35 cellular contexts compared by ENCODE assay signal in the genomic region with DNA sequence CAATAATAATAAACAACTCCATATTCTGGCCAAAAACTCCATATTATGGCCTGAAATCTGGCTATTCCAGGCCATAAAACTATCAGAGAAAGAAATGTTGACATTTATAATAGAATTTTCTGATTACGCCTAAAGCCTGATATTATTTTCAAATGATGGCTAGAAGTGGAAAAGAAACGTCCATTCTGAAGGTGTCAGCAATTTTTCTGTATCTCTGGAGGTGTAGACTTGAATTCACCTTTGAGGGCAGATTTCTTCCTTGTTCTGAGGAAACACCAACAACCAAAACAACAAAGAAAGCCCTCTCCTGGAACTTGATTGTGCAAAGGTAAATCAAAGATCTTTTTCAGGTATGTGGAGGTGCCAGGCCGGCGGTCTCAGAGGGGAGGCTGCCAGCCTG.
"Had no signal": no experiment of that assay in that cellular context is flagged by ENCODE, and none has a peak within 500 bp of the region (broad histone marks: within the 10 kb centered on the region; RNA-seq: fewer than 3 reads in every experiment).

No MANE protein-coding gene starts in this region.

- H3K4me3 ChIP-seq: MG63 had no signal

- H3K36me3 ChIP-seq: MG63 had no signal

- H3K9me3 ChIP-seq: MG63 had no signal

- DNase-seq: Karpas-422, Kasumi-1, MG63, MM.1S, MV-4-11, NCI-H1048, NCI-H1092, NCI-H1092 treated with DMSO at 0.1 percent for 48 hours, NCI-H1105, NCI-H1105 treated with DMSO at 0.1 percent for 48 hours, NCI-H1417, NCI-H1417 treated with DMSO at 0.1 percent for 48 hours, NCI-H1436, NCI-H1436 treated with DMSO at 0.1 percent for 48 hours, NCI-H146, NCI-H1694, NCI-H1694 treated with DMSO at 0.1 percent for 48 hours, NCI-H187, NCI-H187 treated with DMSO at 0.1 percent for 48 hours, NCI-H1930, NCI-H2029, NCI-H2029 treated with DMSO at 0.1 percent for 48 hours, NCI-H2081, NCI-H2081 treated with DMSO at 0.1 percent for 48 hours, NCI-H2107, NCI-H2171, NCI-H2171 treated with DMSO at 0.1 percent for 48 hours, NCI-H2227 treated with DMSO at 0.1 percent for 48 hours, NCI-H226, NCI-H345, NCI-H446, NCI-H446 treated with DMSO at 0.1 percent for 48 hours, NCI-H510A, NCI-H510A treated with DMSO at 0.1 percent for 48 hours, NCI-H524 had no signal

- H3K27me3 ChIP-seq: MG63 had no signal
